Comparison of ENCODE assay signal across 8 cellular contexts in genomic region chr1:6624712-6625578, GRCh38. TPM values are rescaled to one million over a fixed set of nuclear protein-coding genes. Genes with fewer than 3 reads are reported as not detected.
A peak's percentile ranks its signal among the peaks of the same experiment; 100 is the strongest.
DNase-seq lines count a peak whose midpoint lies in the region; ATAC-seq and TF ChIP-seq lines count a peak whose summit lies in the region.

Gene THAP3 (plus strand): TSS chr1:6624868. CDS start chr1:6625219, 351 bp downstream.

- ATAC-seq in GM19438 (IDR thresholded peaks at IDR 0.05; ENCODE audit: low read depth, unreplicated experiment) = peak; percentile 74

- H3K4me1 ChIP-seq in OCI-LY1 (ENCODE audit: insufficient read depth, low read length, severe bottlenecking) = peaks cover 27% of the 10 kb centered on the region

- H3K27me3 ChIP-seq in HL-60 (ENCODE audit: insufficient read depth, poor library complexity, severe bottlenecking) = no peaks in the 10 kb centered on the region
- H3K27me3 ChIP-seq in OCI-LY1 (ENCODE audit: insufficient read depth, low read length) = no peaks in the 10 kb centered on the region

- no peaks in the 10 kb centered on the region for H3K9me3 ChIP-seq in OCI-LY1 (ENCODE audit: low read length)

- H3K27ac ChIP-seq in HL-60 (replicated peaks) (peak within 1 kb of the TSS; percentile 31; the same call in 1 of the 2 replicates), OCI-LY1 (ENCODE audit: low read depth, low read length, poor library complexity, severe bottlenecking) (peak within 1 kb of the TSS; percentile 51), epithelial cell of prostate (peak within 1 kb of the TSS; percentile 67)

- no peaks in the 10 kb centered on the region for H3K79me2 ChIP-seq in OCI-LY1 (ENCODE audit: insufficient read depth, low read length)

- H4K20me1 ChIP-seq in OCI-LY1 (ENCODE audit: insufficient read depth, low read length) = no peaks in the 10 kb centered on the region

- no peaks in the 10 kb centered on the region for H3K9me2 ChIP-seq in OCI-LY1 (ENCODE audit: low read depth, low read length)

- peaks cover 75% of the 10 kb centered on the region for H3K36me3 ChIP-seq in OCI-LY1 (ENCODE audit: insufficient read depth, low read length)

- TF ChIP-seq CTCF in HL-60 (IDR thresholded peaks at IDR 0.05; ENCODE audit: insufficient read depth, low read length) (peak; percentile 4), OCI-LY1 (IDR thresholded peaks at IDR 0.05; ENCODE audit: low read length) (peak; percentile 39; the same call in 1 of the 2 replicates)

- H3F3A ChIP-seq in OCI-LY1 (ENCODE audit: insufficient read depth, low read length) = no peaks in the 10 kb centered on the region

- H2AFZ ChIP-seq in OCI-LY1 (ENCODE audit: low read length) = no peak within 1 kb of the TSS

- peak; percentile 98 for DNase-seq in COLO668 (lab: John Stamatoyannopoulos, UW; ENCODE audit: unreplicated experiment)
- peak in 1 of 2 experiments; percentile 84 for DNase-seq in HL-60 (ENCODE audit: low read depth in 1 of 2, low spot score in 1 of 2)
- DNase-seq in activated T-cell treated with anti-CD3 and anti-CD28 coated beads for 24 hours (ENCODE audit: low read depth) = peak; percentile 85
- no peak for DNase-seq in epithelial cell of prostate (ENCODE audit: low read depth, low spot score)
- DNase-seq in mucosa of gallbladder (ENCODE audit: low spot score) = peak; percentile 86
- peak; percentile 74 to 80 for DNase-seq in stimulated activated CD8-positive, alpha-beta memory T cell treated with anti-CD3 and anti-CD28 coated beads, Interleukin-4, amount 100 ng/mL, for 4 hours (ENCODE audit: low read depth in 2 of 2, low spot score in 1 of 2)

- H3K4me3 ChIP-seq in HL-60 (replicated peaks; ENCODE audit: insufficient read depth, low read length) (peak within 1 kb of the TSS; percentile 82), OCI-LY1 (ENCODE audit: low read depth, low read length, poor library complexity, severe bottlenecking) (peak within 1 kb of the TSS; percentile 85)

- H3K4me2 ChIP-seq in OCI-LY1 (ENCODE audit: low read length) = peak within 1 kb of the TSS; percentile 97

- H3K9ac ChIP-seq in OCI-LY1 (ENCODE audit: low read length) = peak within 1 kb of the TSS; percentile 85

RNA-seq across cellular contexts. Expression of gene THAP3, which starts in this region (rescaled TPM):
- 25.2 TPM for total RNA-seq in mucosa of gallbladder
